ENCODE assay signal across 20 cellular contexts in genomic region chr2:10759151-10759714, GRCh38. TPM values are rescaled to one million over a fixed set of nuclear protein-coding genes. Genes with fewer than 3 reads are reported as not detected.
"Had no signal": no experiment of that assay in that cellular context is flagged by ENCODE, and none has a peak within 500 bp of the region (broad histone marks: within the 10 kb centered on the region; RNA-seq: fewer than 3 reads in every experiment).

No MANE protein-coding gene starts in this region.

- H3K9me3 Mint-ChIP-seq: effector memory CD8-positive, alpha-beta T cell; memory B cell; natural killer cell had no signal

- H3K4me1 ChIP-seq: foreskin keratinocyte, left lung, sigmoid colon, thyroid gland, uterus had no signal

- ATAC-seq: effector memory CD8-positive, alpha-beta T cell; foreskin keratinocyte; left lung; natural killer cell had no signal

- H3K36me3 ChIP-seq: cardiac muscle cell, left lung, sigmoid colon, thyroid gland, uterus had no signal

- H3K4me1 Mint-ChIP-seq: memory B cell, natural killer cell had no signal

- FAIRE-seq: islet of Langerhans had no signal

- DNase-seq: activated CD4-positive, alpha-beta T cell treated with anti-CD3 and anti-CD28 coated beads, Interleukin-2, amount 50 U/mL, for 4 hours; activated CD4-positive, CD25-positive, alpha-beta regulatory T cell treated with anti-CD3 and anti-CD28 coated beads, Interleukin-2, amount 50 U/mL, for 72 hours; effector memory CD8-positive, alpha-beta T cell; foreskin keratinocyte; hippocampal formation; natural killer cell; sigmoid colon; stimulated activated naive CD4-positive, alpha-beta T cell; SW 1271; T-helper 2 cell; thyroid gland; uterus had no signal

- H3K27ac Mint-ChIP-seq: activated naive CD8-positive, alpha-beta T cell; effector memory CD8-positive, alpha-beta T cell; memory B cell; natural killer cell had no signal

- H3K9me3 ChIP-seq: left lung, sigmoid colon, thyroid gland, uterus had no signal

- H3K27me3 Mint-ChIP-seq: memory B cell had no signal

- H3K27me3 ChIP-seq: cardiac muscle cell, foreskin keratinocyte, left lung, sigmoid colon, thyroid gland, uterus had no signal

- H3K4me3 ChIP-seq: cardiac muscle cell, left lung, sigmoid colon, thyroid gland, uterus had no signal

- H3K36me3 Mint-ChIP-seq: activated naive CD8-positive, alpha-beta T cell; memory B cell; natural killer cell had no signal

- H3K4me3 Mint-ChIP-seq: activated naive CD8-positive, alpha-beta T cell; effector memory CD8-positive, alpha-beta T cell; memory B cell; natural killer cell had no signal

- H3K27ac ChIP-seq: cardiac muscle cell, foreskin keratinocyte, left lung, sigmoid colon, thyroid gland, uterus, VCaP had no signal

RNA-seq across cellular contexts. Expression of gene ATP6V1C2, which starts 37.8 kb away (rescaled TPM):
- total RNA-seq: activated CD8-positive, alpha-beta memory T cell treated with anti-CD3 and anti-CD28 coated beads for 36 hours; thyroid gland had no signal
- polyA plus RNA-seq: fibroblast of lung had no signal
